In genomic region chr2:25903216-25903776, GRCh38 we compare ENCODE assay signal across 20 cellular contexts.
"Had no signal": no experiment of that assay in that cellular context is flagged by ENCODE, and none has a peak within 500 bp of the region (broad histone marks: within the 10 kb centered on the region; RNA-seq: fewer than 3 reads in every experiment).

No MANE protein-coding gene starts in this region.

- H3K9me3 Mint-ChIP-seq: activated B cell treated with CpG ODN at 0.5 μM for 24 hours; activated CD4-positive, alpha-beta T cell treated with anti-CD3 and anti-CD28 coated beads, Interleukin-2, amount 10 ng/mL, durations not matched to agents 24 days and 14 days; activated CD8-positive, alpha-beta T cell treated with anti-CD3 and anti-CD28 coated beads for 36 hours; central memory CD8-positive, alpha-beta T cell; natural killer cell treated with Interleukin-12 subunit alpha and Interleukin-12 subunit beta and Interleukin-15 and Interleukin-18, amount 100 ng/mL, for 72 hours had no signal

- H3K27ac Mint-ChIP-seq: activated B cell treated with CpG ODN at 0.5 μM for 24 hours; activated CD4-positive, alpha-beta T cell treated with anti-CD3 and anti-CD28 coated beads, Interleukin-2, amount 10 ng/mL, durations not matched to agents 24 days and 14 days; activated CD8-positive, alpha-beta memory T cell treated with anti-CD3 and anti-CD28 coated beads, Interleukin-2, amount 10 ng/mL, durations not matched to agents 7 days and 5 days; activated CD8-positive, alpha-beta T cell treated with anti-CD3 and anti-CD28 coated beads for 36 hours; natural killer cell treated with Interleukin-12 subunit alpha and Interleukin-12 subunit beta and Interleukin-15 and Interleukin-18, amount 100 ng/mL, for 72 hours; T-helper 17 cell had no signal

- H3K27me3 Mint-ChIP-seq: activated CD8-positive, alpha-beta memory T cell treated with anti-CD3 and anti-CD28 coated beads, Interleukin-2, amount 10 ng/mL, durations not matched to agents 7 days and 5 days; central memory CD8-positive, alpha-beta T cell had no signal

- H3K36me3 Mint-ChIP-seq: activated CD8-positive, alpha-beta memory T cell treated with anti-CD3 and anti-CD28 coated beads, Interleukin-2, amount 10 ng/mL, durations not matched to agents 7 days and 5 days; natural killer cell treated with Interleukin-12 subunit alpha and Interleukin-12 subunit beta and Interleukin-15 and Interleukin-18, amount 100 ng/mL, for 72 hours had no signal

- H3K4me1 Mint-ChIP-seq: activated CD4-positive, alpha-beta T cell treated with anti-CD3 and anti-CD28 coated beads, Interleukin-2, amount 10 ng/mL, durations not matched to agents 24 days and 14 days; activated CD8-positive, alpha-beta memory T cell treated with anti-CD3 and anti-CD28 coated beads, Interleukin-2, amount 10 ng/mL, durations not matched to agents 7 days and 5 days; central memory CD8-positive, alpha-beta T cell had no signal

- DNase-seq: activated B cell treated with CpG ODN at 0.5 μM for 24 hours; activated CD4-positive, alpha-beta T cell treated with anti-CD3 and anti-CD28 coated beads, Interleukin-2, amount 10 ng/mL, durations not matched to agents 24 days and 14 days; activated CD8-positive, alpha-beta memory T cell treated with anti-CD3 and anti-CD28 coated beads, Interleukin-2, amount 10 ng/mL, durations not matched to agents 7 days and 5 days; activated CD8-positive, alpha-beta T cell treated with anti-CD3 and anti-CD28 coated beads for 36 hours; activated effector memory CD4-positive, alpha-beta T cell treated with anti-CD3 and anti-CD28 coated beads, Interleukin-2, amount 50 U/mL, for 16 hours; activated naive CD4-positive, alpha-beta T cell treated with anti-CD3 and anti-CD28 coated beads, Interleukin-2, amount 50 U/mL, for 16 hours; activated T-cell treated with anti-CD3 and anti-CD28 coated beads for 4 hours; effector memory CD4-positive, alpha-beta T cell; head of caudate nucleus; hypothalamus; left ventricle myocardium superior; spleen; stimulated activated CD4-positive, alpha-beta T cell treated with anti-CD3 and anti-CD28 coated beads, Interleukin-4, amount 100 ng/mL, for 1 hour; stimulated activated naive CD4-positive, alpha-beta T cell; substantia nigra; T-helper 17 cell; tibial artery had no signal

- H3K4me3 Mint-ChIP-seq: activated B cell treated with CpG ODN at 0.5 μM for 24 hours; activated CD4-positive, alpha-beta T cell treated with anti-CD3 and anti-CD28 coated beads, Interleukin-2, amount 10 ng/mL, durations not matched to agents 24 days and 14 days; activated CD8-positive, alpha-beta memory T cell treated with anti-CD3 and anti-CD28 coated beads, Interleukin-2, amount 10 ng/mL, durations not matched to agents 7 days and 5 days; activated CD8-positive, alpha-beta T cell treated with anti-CD3 and anti-CD28 coated beads for 36 hours; central memory CD8-positive, alpha-beta T cell; natural killer cell treated with Interleukin-12 subunit alpha and Interleukin-12 subunit beta and Interleukin-15 and Interleukin-18, amount 100 ng/mL, for 72 hours; T-helper 17 cell had no signal

- ATAC-seq: activated CD8-positive, alpha-beta memory T cell treated with anti-CD3 and anti-CD28 coated beads, Interleukin-2, amount 10 ng/mL, durations not matched to agents 7 days and 5 days; activated CD8-positive, alpha-beta T cell treated with anti-CD3 and anti-CD28 coated beads for 36 hours; gastroesophageal sphincter; left ventricle myocardium superior; natural killer cell treated with Interleukin-12 subunit alpha and Interleukin-12 subunit beta and Interleukin-15 and Interleukin-18, amount 100 ng/mL, for 72 hours; T-helper 17 cell had no signal
